ENCODE assay signal across 1 cellular context in the genomic region with DNA sequence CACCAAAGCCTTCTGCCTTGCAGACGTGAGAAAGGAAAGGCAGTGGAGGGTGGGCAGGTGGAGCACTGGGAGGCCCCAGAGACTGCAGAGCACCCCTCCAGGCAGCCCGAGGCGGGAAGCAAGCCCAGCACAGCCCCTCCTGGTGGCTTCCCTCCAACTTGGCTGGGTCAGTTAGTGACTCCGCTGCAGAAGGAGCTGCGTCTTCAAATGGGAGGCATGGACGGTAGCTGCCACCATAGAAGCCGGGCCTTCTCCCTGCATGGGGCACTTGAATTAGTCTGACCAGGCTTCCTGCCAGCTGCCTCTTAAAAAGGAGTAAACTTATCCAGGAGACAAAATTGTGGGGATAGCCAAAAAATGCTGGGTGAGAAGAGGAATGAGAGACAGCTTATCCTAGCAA.
A peak's percentile ranks its signal among the peaks of the same experiment; 100 is the strongest.
TF ChIP-seq lines count a peak whose summit lies in the region.

No MANE protein-coding gene starts in this region.

TF ChIP-seq in HepG2, 621 proteins besides CTCF, POLR2A, EP300 and RAD21 (continued from another document):
- TF ChIP-seq, protein P1, sequence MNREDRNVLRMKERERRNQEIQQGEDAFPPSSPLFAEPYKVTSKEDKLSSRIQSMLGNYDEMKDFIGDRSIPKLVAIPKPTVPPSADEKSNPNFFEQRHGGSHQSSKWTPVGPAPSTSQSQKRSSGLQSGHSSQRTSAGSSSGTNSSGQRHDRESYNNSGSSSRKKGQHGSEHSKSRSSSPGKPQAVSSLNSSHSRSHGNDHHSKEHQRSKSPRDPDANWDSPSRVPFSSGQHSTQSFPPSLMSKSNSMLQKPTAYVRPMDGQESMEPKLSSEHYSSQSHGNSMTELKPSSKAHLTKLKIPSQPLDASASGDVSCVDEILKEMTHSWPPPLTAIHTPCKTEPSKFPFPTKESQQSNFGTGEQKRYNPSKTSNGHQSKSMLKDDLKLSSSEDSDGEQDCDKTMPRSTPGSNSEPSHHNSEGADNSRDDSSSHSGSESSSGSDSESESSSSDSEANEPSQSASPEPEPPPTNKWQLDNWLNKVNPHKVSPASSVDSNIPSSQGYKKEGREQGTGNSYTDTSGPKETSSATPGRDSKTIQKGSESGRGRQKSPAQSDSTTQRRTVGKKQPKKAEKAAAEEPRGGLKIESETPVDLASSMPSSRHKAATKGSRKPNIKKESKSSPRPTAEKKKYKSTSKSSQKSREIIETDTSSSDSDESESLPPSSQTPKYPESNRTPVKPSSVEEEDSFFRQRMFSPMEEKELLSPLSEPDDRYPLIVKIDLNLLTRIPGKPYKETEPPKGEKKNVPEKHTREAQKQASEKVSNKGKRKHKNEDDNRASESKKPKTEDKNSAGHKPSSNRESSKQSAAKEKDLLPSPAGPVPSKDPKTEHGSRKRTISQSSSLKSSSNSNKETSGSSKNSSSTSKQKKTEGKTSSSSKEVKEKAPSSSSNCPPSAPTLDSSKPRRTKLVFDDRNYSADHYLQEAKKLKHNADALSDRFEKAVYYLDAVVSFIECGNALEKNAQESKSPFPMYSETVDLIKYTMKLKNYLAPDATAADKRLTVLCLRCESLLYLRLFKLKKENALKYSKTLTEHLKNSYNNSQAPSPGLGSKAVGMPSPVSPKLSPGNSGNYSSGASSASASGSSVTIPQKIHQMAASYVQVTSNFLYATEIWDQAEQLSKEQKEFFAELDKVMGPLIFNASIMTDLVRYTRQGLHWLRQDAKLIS (CRISPR knock-in tag; IDR thresholded peaks at IDR 0.05), result no peak
- TF ChIP-seq ZNF670 (CRISPR knock-in tag; IDR thresholded peaks at IDR 0.05; ENCODE audit: borderline replicate concordance) (no peak), NFIB (CRISPR knock-in tag; IDR thresholded peaks at IDR 0.05; ENCODE audit: borderline replicate concordance) (no peak)
- TF ChIP-seq, protein P2, sequence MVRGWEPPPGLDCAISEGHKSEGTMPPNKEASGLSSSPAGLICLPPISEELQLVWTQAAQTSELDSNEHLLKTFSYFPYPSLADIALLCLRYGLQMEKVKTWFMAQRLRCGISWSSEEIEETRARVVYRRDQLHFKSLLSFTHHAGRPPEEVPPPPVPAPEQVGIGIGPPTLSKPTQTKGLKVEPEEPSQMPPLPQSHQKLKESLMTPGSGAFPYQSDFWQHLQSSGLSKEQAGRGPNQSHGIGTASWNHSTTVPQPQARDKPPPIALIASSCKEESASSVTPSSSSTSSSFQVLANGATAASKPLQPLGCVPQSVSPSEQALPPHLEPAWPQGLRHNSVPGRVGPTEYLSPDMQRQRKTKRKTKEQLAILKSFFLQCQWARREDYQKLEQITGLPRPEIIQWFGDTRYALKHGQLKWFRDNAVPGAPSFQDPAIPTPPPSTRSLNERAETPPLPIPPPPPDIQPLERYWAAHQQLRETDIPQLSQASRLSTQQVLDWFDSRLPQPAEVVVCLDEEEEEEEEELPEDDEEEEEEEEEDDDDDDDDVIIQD (CRISPR knock-in tag; IDR thresholded peaks at IDR 0.05; ENCODE audit: low read depth), result no peak
- TF ChIP-seq, protein P3, sequence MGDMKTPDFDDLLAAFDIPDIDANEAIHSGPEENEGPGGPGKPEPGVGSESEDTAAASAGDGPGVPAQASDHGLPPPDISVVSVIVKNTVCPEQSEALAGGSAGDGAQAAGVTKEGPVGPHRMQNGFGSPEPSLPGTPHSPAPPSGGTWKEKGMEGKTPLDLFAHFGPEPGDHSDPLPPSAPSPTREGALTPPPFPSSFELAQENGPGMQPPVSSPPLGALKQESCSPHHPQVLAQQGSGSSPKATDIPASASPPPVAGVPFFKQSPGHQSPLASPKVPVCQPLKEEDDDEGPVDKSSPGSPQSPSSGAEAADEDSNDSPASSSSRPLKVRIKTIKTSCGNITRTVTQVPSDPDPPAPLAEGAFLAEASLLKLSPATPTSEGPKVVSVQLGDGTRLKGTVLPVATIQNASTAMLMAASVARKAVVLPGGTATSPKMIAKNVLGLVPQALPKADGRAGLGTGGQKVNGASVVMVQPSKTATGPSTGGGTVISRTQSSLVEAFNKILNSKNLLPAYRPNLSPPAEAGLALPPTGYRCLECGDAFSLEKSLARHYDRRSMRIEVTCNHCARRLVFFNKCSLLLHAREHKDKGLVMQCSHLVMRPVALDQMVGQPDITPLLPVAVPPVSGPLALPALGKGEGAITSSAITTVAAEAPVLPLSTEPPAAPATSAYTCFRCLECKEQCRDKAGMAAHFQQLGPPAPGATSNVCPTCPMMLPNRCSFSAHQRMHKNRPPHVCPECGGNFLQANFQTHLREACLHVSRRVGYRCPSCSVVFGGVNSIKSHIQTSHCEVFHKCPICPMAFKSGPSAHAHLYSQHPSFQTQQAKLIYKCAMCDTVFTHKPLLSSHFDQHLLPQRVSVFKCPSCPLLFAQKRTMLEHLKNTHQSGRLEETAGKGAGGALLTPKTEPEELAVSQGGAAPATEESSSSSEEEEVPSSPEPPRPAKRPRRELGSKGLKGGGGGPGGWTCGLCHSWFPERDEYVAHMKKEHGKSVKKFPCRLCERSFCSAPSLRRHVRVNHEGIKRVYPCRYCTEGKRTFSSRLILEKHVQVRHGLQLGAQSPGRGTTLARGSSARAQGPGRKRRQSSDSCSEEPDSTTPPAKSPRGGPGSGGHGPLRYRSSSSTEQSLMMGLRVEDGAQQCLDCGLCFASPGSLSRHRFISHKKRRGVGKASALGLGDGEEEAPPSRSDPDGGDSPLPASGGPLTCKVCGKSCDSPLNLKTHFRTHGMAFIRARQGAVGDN (CRISPR knock-in tag; IDR thresholded peaks at IDR 0.05), result 0 out of 2 replicates have a peak, but pooled peaks have one; percentile 10
TF ChIP-seq in HepG2: peak in this region for 1.
